9 cellular contexts compared by ENCODE assay signal in the genomic region with DNA sequence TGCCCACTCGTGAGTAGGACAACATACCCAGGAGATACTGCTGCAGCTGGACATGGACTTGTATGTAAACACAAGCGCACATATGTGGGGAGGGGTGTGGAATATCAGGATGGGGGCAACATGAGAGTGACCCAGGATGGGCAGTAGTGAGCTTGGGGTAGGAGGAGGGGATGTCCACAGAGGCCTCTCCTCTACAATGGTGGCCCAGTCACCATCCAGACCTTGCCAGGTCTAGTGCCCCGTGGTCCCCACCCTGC. TPM values are rescaled to one million over a fixed set of nuclear protein-coding genes. Genes with fewer than 3 reads are reported as not detected.
A peak's percentile ranks its signal among the peaks of the same experiment; 100 is the strongest.
DNase-seq lines count a peak whose midpoint lies in the region; ATAC-seq and TF ChIP-seq lines count a peak whose summit lies in the region.
"Had no signal": no experiment of that assay in that cellular context is flagged by ENCODE, and none has a peak within 500 bp of the region (broad histone marks: within the 10 kb centered on the region; RNA-seq: fewer than 3 reads in every experiment).

No MANE protein-coding gene starts in this region.

- H3K27ac ChIP-seq in BLaER1 (peak overlapping the region; percentile 96), Panc1 (ENCODE audit: low read length) (no peak overlapping the region), neural progenitor cell (no peak overlapping the region)

- CTCF ChIA-PET in Panc1 (lab: Charles Lee), result no interaction called here

- POLR2A ChIA-PET in Panc1 (lab: Charles Lee), result no interaction called here

- in situ Hi-C loops in Panc1 (cut with HindIII; ENCODE audit: low pct_unique_long_range_greater_than_20kb, low sequenced_read_pairs), result no loop called here

- H3K79me2 ChIP-seq in neural progenitor cell (ENCODE audit: low read depth), result no peaks in the 10 kb centered on the region

- H3K4me3 Mint-ChIP-seq in endothelial cell (ENCODE audit: unreplicated experiment) (peak overlapping the region; percentile 89), neural progenitor cell (peak overlapping the region; percentile 92)

- H3K27me3 Mint-ChIP-seq in endothelial cell (ENCODE audit: unreplicated experiment), result peaks cover 20% of the 10 kb centered on the region
- peaks cover 5% of the 10 kb centered on the region for H3K27me3 Mint-ChIP-seq in neural progenitor cell (ENCODE audit: insufficient read depth, low read depth)

- TF ChIP-seq CTCF in Panc1 (IDR thresholded peaks at IDR 0.05) (no peak), endothelial cell (IDR thresholded peaks at IDR 0.05; ENCODE audit: unreplicated experiment) (no peak), neural progenitor cell (IDR thresholded peaks at IDR 0.05) (no peak), omental fat pad (IDR thresholded peaks at IDR 0.05) (no peak)

- DNase-seq in Panc1 (ENCODE audit: low read depth, low spot score) (no peak), endothelial cell (ENCODE audit: low spot score) (no peak), neural progenitor cell (ENCODE audit: low spot score) (no peak), NOMO-1 treated with dmso at 0.1 percent for 144 hours (lab: John Stamatoyannopoulos, UW; ENCODE audit: unreplicated experiment) (no peak), omental fat pad (ENCODE audit: low spot score) (no peak), GM19238 (ENCODE audit: insufficient read length, low spot score) (no peak), COLO668 (lab: John Stamatoyannopoulos, UW; ENCODE audit: unreplicated experiment) (no peak)
- DNase-seq: NCI-H2171 had no signal

- H3K4me2 ChIP-seq in BLaER1 (peak overlapping the region; percentile 100), neural progenitor cell (peak overlapping the region; percentile 100)

- H3F3A ChIP-seq in neural progenitor cell (ENCODE audit: low read depth), result peaks cover 16% of the 10 kb centered on the region

- peak overlapping the region; percentile 80 for H3K27ac Mint-ChIP-seq in endothelial cell (ENCODE audit: unreplicated experiment)
- peak overlapping the region; percentile 60 for H3K27ac Mint-ChIP-seq in neural progenitor cell

- no peak overlapping the region for H2AFZ ChIP-seq in neural progenitor cell (replicated peaks)

- H3K4me1 Mint-ChIP-seq in endothelial cell (ENCODE audit: unreplicated experiment) (peaks cover 29% of the 10 kb centered on the region), neural progenitor cell (peaks cover 30% of the 10 kb centered on the region)

- BruUV-seq in Panc1 (replicated peaks; lab: Mats Ljungman, UMichigan), result no TSS peak

- H3K4me1 ChIP-seq in BLaER1 (peaks cover 68% of the 10 kb centered on the region), Panc1 (ENCODE audit: control insufficient read depth, insufficient read depth, low read length) (peaks cover 16% of the 10 kb centered on the region), neural progenitor cell (peaks cover 12% of the 10 kb centered on the region)

- intact Hi-C loops in Panc1 (cut with micrococcal nuclease; ENCODE audit: unreplicated experiment), result loop anchor here (5.0 kb wide), 1 partner anchor 89 kb away; no protein-coding TSS in a partner anchor

- H3K36me3 ChIP-seq in BLaER1 (peaks cover 27% of the 10 kb centered on the region), Panc1 (ENCODE audit: control insufficient read depth, insufficient read depth, low read length) (no peaks in the 10 kb centered on the region), neural progenitor cell (no peaks in the 10 kb centered on the region)

- peak overlapping the region; percentile 90 for H3K4me3 ChIP-seq in BLaER1
- H3K4me3 ChIP-seq in Panc1 (ENCODE audit: low read depth in 2 of 2, low read length in 2 of 2), result peak overlapping the region; percentile 43 to 49
- peak overlapping the region; percentile 86 for H3K4me3 ChIP-seq in neural progenitor cell

- no peaks in the 10 kb centered on the region for H3K9me3 Mint-ChIP-seq in endothelial cell (ENCODE audit: unreplicated experiment)
- H3K9me3 Mint-ChIP-seq in neural progenitor cell, result no peaks in the 10 kb centered on the region

- H3K36me3 Mint-ChIP-seq in endothelial cell (ENCODE audit: low read depth, unreplicated experiment) (peaks cover 7% of the 10 kb centered on the region), neural progenitor cell (peaks cover 8% of the 10 kb centered on the region)

- peak overlapping the region; percentile 93 for H3K9ac ChIP-seq in BLaER1
- no peak overlapping the region for H3K9ac ChIP-seq in neural progenitor cell

- ATAC-seq in Panc1 (peak; percentile 17; the same call in 1 of the 2 replicates), omental fat pad (ENCODE audit: low FRiP score) (no peak)

- H3K9me3 ChIP-seq in BLaER1, result no peaks in the 10 kb centered on the region
- no peaks in the 10 kb centered on the region for H3K9me3 ChIP-seq in Panc1 (ENCODE audit: control insufficient read depth, insufficient read depth, low read depth, low read length)
- H3K9me3 ChIP-seq in neural progenitor cell (ENCODE audit: low read depth), result no peaks in the 10 kb centered on the region

- H4K20me1 ChIP-seq in BLaER1 (peaks cover 34% of the 10 kb centered on the region), neural progenitor cell (ENCODE audit: low read depth) (peaks cover 21% of the 10 kb centered on the region)

- H3K27me3 ChIP-seq in BLaER1 (no peaks in the 10 kb centered on the region), Panc1 (ENCODE audit: control insufficient read depth, insufficient read depth, low read length) (no peaks in the 10 kb centered on the region), neural progenitor cell (no peaks in the 10 kb centered on the region)

RNA-seq across cellular contexts. Expression of gene ZBTB47, which starts 0.3 kb away (rescaled TPM):
- total RNA-seq in Panc1 (2021; ENCODE audit: unreplicated experiment) (3.6 TPM), endothelial cell (ENCODE audit: unreplicated experiment) (20.5 TPM), neural progenitor cell (ENCODE audit: low replicate concordance) (4.4 and 5.7 TPM in 2 replicates), omental fat pad (10 to 100 TPM; 41.5 to 67.6 (median 50.3) TPM)
- polyA plus RNA-seq in Panc1 (2012; ENCODE audit: insufficient read length), result 4.5 TPM

RNA-seq across cellular contexts. Expression of gene KLHL40, which starts 32.1 kb away (rescaled TPM):
- total RNA-seq in Panc1 (2021; ENCODE audit: unreplicated experiment), result not detected
- polyA plus RNA-seq in Panc1 (2012; ENCODE audit: insufficient read length), result not detected
- total RNA-seq in endothelial cell (ENCODE audit: unreplicated experiment), result not detected
- not detected in 2 replicates for total RNA-seq in neural progenitor cell (ENCODE audit: low replicate concordance)
- total RNA-seq in omental fat pad, result under 1 TPM in 1 of 4 donors, not detected in 3; 0.19 TPM

RNA-seq across cellular contexts. Expression of gene HHATL, which starts 49.4 kb away (rescaled TPM):
- not detected for total RNA-seq in Panc1 (2021; ENCODE audit: unreplicated experiment)
- not detected for polyA plus RNA-seq in Panc1 (2012; ENCODE audit: insufficient read length)
- not detected for total RNA-seq in endothelial cell (ENCODE audit: unreplicated experiment)
- not detected in 2 replicates for total RNA-seq in neural progenitor cell (ENCODE audit: low replicate concordance)
- not detected for total RNA-seq in omental fat pad

RNA-seq across cellular contexts. Expression of gene NKTR, which starts 52.7 kb away (rescaled TPM):
- 39.0 TPM for total RNA-seq in Panc1 (2021; ENCODE audit: unreplicated experiment)
- 11.0 TPM for polyA plus RNA-seq in Panc1 (2012; ENCODE audit: insufficient read length)
- 118 TPM for total RNA-seq in endothelial cell (ENCODE audit: unreplicated experiment)
- 127 and 190 TPM in 2 replicates for total RNA-seq in neural progenitor cell (ENCODE audit: low replicate concordance)
- 100 to 1,000 TPM in 1 of 4 donors, 10 to 100 TPM in 3; 52.2 to 274 (median 91.1) TPM for total RNA-seq in omental fat pad
